ENCODE assay signal across 11 cellular contexts in genomic region chr4:188781655-188782054, GRCh38.
DNase-seq lines count a peak whose midpoint lies in the region; ATAC-seq, FAIRE-seq and TF ChIP-seq lines count a peak whose summit lies in the region.
"Had no signal": no experiment of that assay in that cellular context is flagged by ENCODE, and none has a peak within 500 bp of the region (broad histone marks: within the 10 kb centered on the region; RNA-seq: fewer than 3 reads in every experiment).

No MANE protein-coding gene starts in this region.

- no peak overlapping the region for H3K27ac ChIP-seq in kidney (ENCODE audit: low read depth in 2 of 2, low read length in 2 of 2)
- H3K27ac ChIP-seq: ovary had no signal

- H3K9me3 ChIP-seq in kidney (ENCODE audit: control insufficient read depth in 1 of 2, low read length in 2 of 2) = no peaks in the 10 kb centered on the region
- H3K9me3 ChIP-seq: ovary had no signal

- ATAC-seq in WTC11 (peak; percentile 82), GM18868 (IDR thresholded peaks at IDR 0.05; ENCODE audit: unreplicated experiment) (no peak)

- peak; percentile 43 for DNase-seq in ACHN
- peak; percentile 5 for DNase-seq in HPDE6-E6E7 (ENCODE audit: extremely low spot score)
- DNase-seq in WTC11 (ENCODE audit: low spot score) = peak; percentile 39
- no peak for DNase-seq in kidney
- no peak for DNase-seq in activated naive CD4-positive, alpha-beta T cell treated with anti-CD3 and anti-CD28 coated beads, Interleukin-2, amount 10 ng/mL, durations not matched to agents 7 days and 5 days
- DNase-seq in NCI-H2196 (lab: John Stamatoyannopoulos, UW; ENCODE audit: unreplicated experiment) = no peak
- no peak for DNase-seq in activated naive CD4-positive, alpha-beta T cell treated with anti-CD3 and anti-CD28 coated beads, Interleukin-2, amount 50 U/mL, for 16 hours
- DNase-seq: ovary had no signal

- no peak overlapping the region for H3K27ac Mint-ChIP-seq in WTC11
- no peak overlapping the region for H3K27ac Mint-ChIP-seq in activated naive CD4-positive, alpha-beta T cell treated with anti-CD3 and anti-CD28 coated beads, Interleukin-2, amount 10 ng/mL, durations not matched to agents 7 days and 5 days
- H3K27ac Mint-ChIP-seq: T-helper 1 cell treated with Interleukin-12 subunit alpha and Interleukin-12 subunit beta and Interleukin-4 antibody, amounts not matched to agents 30 μg/mL and 1 μg/mL, for 36 hours had no signal

- H3K36me3 ChIP-seq in kidney (ENCODE audit: control insufficient read depth in 1 of 2, insufficient read depth in 2 of 2, low read length in 2 of 2) = no peaks in the 10 kb centered on the region
- H3K36me3 ChIP-seq: ovary had no signal

- no peak overlapping the region for H3K4me3 Mint-ChIP-seq in WTC11
- H3K4me3 Mint-ChIP-seq in activated naive CD4-positive, alpha-beta T cell treated with anti-CD3 and anti-CD28 coated beads, Interleukin-2, amount 10 ng/mL, durations not matched to agents 7 days and 5 days = no peak overlapping the region
- H3K4me3 Mint-ChIP-seq: T-helper 1 cell treated with Interleukin-12 subunit alpha and Interleukin-12 subunit beta and Interleukin-4 antibody, amounts not matched to agents 30 μg/mL and 1 μg/mL, for 36 hours had no signal

- H3K4me3 ChIP-seq in kidney (ENCODE audit: low read length in 2 of 2) = no peak overlapping the region
- H3K4me3 ChIP-seq: ovary had no signal

- H3K4me1 Mint-ChIP-seq in WTC11 = peaks cover 7% of the 10 kb centered on the region; the same call in 1 of the 2 replicates
- H3K4me1 Mint-ChIP-seq in activated naive CD4-positive, alpha-beta T cell treated with anti-CD3 and anti-CD28 coated beads, Interleukin-2, amount 10 ng/mL, durations not matched to agents 7 days and 5 days = no peaks in the 10 kb centered on the region

- no peaks in the 10 kb centered on the region for H3K27me3 Mint-ChIP-seq in WTC11 (ENCODE audit: low read depth)
- no peaks in the 10 kb centered on the region for H3K27me3 Mint-ChIP-seq in activated naive CD4-positive, alpha-beta T cell treated with anti-CD3 and anti-CD28 coated beads, Interleukin-2, amount 10 ng/mL, durations not matched to agents 7 days and 5 days

- TF ChIP-seq CTCF in WTC11 (IDR thresholded peaks at IDR 0.05) (no peak), kidney (IDR thresholded peaks at IDR 0.05; ENCODE audit: borderline replicate concordance, extremely low read depth, insufficient read depth) (peak; percentile 42)

- FAIRE-seq in kidney (lab: Jason Lieb, UNC) = no peak
- FAIRE-seq: frontal cortex had no signal

- no peak overlapping the region for H3K9ac ChIP-seq in kidney (ENCODE audit: low read length in 2 of 2)

- in situ Hi-C loops in ACHN (cut with HindIII; ENCODE audit: low pct_ligation_motif_present, low pct_unique_long_range_greater_than_20kb, low sequenced_read_pairs) = no loop called here

- no peaks in the 10 kb centered on the region for H3K9me3 Mint-ChIP-seq in WTC11
- H3K9me3 Mint-ChIP-seq in activated naive CD4-positive, alpha-beta T cell treated with anti-CD3 and anti-CD28 coated beads, Interleukin-2, amount 10 ng/mL, durations not matched to agents 7 days and 5 days = peaks cover 1% of the 10 kb centered on the region

- no peaks in the 10 kb centered on the region for H3K36me3 Mint-ChIP-seq in WTC11
- no peaks in the 10 kb centered on the region for H3K36me3 Mint-ChIP-seq in activated naive CD4-positive, alpha-beta T cell treated with anti-CD3 and anti-CD28 coated beads, Interleukin-2, amount 10 ng/mL, durations not matched to agents 7 days and 5 days

- CTCF ChIA-PET in WTC11 (lab: Charles Lee) = interaction anchor here (1.0 to 1.6 kb wide), 5 partner anchors 14 to 308 kb away, joined by 3 to 6 read pairs (median 3); no protein-coding TSS in a partner anchor
- CTCF ChIA-PET in activated naive CD4-positive, alpha-beta T cell treated with anti-CD3 and anti-CD28 coated beads, Interleukin-2, amount 10 ng/mL, durations not matched to agents 7 days and 5 days (lab: Charles Lee) = no interaction called here

- intact Hi-C loops in kidney (cut with DNase I) = no loop called here

- H3K4me1 ChIP-seq in kidney (ENCODE audit: control insufficient read depth in 1 of 2, insufficient read depth in 1 of 2, low read depth in 1 of 2, low read length in 2 of 2) = no peaks in the 10 kb centered on the region

- POLR2A ChIA-PET in WTC11 (lab: Charles Lee) = no interaction called here

TF ChIP-seq in WTC11, 78 proteins besides CTCF, POLR2A, EP300 and RAD21 (continues in another document):
- TF ChIP-seq HMGXB4 (CRISPR knock-in tag; IDR thresholded peaks at IDR 0.05) = no peak
- no peak for TF ChIP-seq ZNF532 (CRISPR knock-in tag; IDR thresholded peaks at IDR 0.05; ENCODE audit: borderline replicate concordance)
- TF ChIP-seq PRDM15 (CRISPR knock-in tag; IDR thresholded peaks at IDR 0.05) = no peak
- TF ChIP-seq ZNF232 (CRISPR knock-in tag; IDR thresholded peaks at IDR 0.05) = no peak

Comparison
In these comparisons a context has a peak if more than half of its experiments do, and no peak if none do; other contexts are left out.
1. DNase-seq: peak in ACHN (single experiment), HPDE6-E6E7 (single experiment) and WTC11 (single experiment); none in kidney (single experiment), activated naive CD4-positive, alpha-beta T cell treated with anti-CD3 and anti-CD28 coated beads, Interleukin-2, amount 10 ng/mL, durations not matched to agents 7 days and 5 days (single experiment), NCI-H2196 (single experiment) and activated naive CD4-positive, alpha-beta T cell treated with anti-CD3 and anti-CD28 coated beads, Interleukin-2, amount 50 U/mL, for 16 hours (single experiment).